Comparison of ENCODE assay signal across 1 cellular context in the genomic region with DNA sequence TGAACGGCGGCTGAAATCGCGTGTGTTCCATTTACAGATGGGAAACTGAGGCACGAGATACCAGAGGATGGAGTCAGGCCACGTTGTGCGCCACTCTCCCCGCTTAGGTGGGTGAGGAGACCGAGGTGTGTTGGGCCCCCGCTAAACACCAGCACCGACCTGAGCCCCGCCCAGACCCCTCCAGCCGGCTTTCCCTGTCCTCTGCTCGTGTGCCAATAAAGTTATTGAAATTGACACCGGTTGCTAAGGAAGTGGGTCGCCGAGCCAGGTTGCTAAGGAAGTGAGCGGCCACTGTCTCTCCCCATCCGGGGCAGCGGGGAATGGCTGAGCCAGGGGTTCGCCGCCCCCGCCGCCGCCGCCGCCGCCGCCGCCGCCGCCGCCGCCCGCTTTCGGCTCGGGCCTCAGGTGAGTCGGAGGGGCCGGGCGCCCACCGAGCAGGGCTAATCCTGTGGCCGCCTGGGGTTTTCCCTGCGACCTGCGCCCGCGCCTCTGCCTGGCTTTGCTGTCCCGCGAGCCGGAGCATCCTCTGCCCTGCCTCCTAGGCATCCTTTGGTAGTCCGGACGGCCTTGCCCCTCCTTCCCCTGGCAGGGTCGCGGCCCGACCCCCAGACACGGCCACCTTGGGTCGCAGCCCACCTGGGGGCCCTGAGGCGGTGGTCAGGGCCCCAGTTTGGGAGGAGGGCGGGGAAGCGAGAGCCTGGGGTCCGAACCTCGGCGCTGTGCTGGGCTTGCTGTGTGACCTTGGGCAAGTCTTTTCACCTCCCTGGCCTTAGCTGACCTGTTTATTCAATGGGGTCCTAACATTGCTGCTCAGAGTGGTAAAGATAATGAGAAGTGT.
A peak's percentile ranks its signal among the peaks of the same experiment; 100 is the strongest.
TF ChIP-seq lines count a peak whose summit lies in the region.

A gene (plus strand): TSS at position 291 of the 838 bp plus-strand sequence. CDS start 32,127 bp downstream, outside the sequence.

TF ChIP-seq in HepG2, 621 proteins besides CTCF, POLR2A, EP300 and RAD21 (continued from another document and continues in another):
- TF ChIP-seq, protein P1, sequence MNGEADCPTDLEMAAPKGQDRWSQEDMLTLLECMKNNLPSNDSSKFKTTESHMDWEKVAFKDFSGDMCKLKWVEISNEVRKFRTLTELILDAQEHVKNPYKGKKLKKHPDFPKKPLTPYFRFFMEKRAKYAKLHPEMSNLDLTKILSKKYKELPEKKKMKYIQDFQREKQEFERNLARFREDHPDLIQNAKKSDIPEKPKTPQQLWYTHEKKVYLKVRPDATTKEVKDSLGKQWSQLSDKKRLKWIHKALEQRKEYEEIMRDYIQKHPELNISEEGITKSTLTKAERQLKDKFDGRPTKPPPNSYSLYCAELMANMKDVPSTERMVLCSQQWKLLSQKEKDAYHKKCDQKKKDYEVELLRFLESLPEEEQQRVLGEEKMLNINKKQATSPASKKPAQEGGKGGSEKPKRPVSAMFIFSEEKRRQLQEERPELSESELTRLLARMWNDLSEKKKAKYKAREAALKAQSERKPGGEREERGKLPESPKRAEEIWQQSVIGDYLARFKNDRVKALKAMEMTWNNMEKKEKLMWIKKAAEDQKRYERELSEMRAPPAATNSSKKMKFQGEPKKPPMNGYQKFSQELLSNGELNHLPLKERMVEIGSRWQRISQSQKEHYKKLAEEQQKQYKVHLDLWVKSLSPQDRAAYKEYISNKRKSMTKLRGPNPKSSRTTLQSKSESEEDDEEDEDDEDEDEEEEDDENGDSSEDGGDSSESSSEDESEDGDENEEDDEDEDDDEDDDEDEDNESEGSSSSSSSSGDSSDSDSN (CRISPR knock-in tag; IDR thresholded peaks at IDR 0.05) = peak; percentile 61; the same call in 1 of the 2 replicates
- TF ChIP-seq TBP (CRISPR knock-in tag; IDR thresholded peaks at IDR 0.05) = no peak
- TF ChIP-seq HOXA7 (CRISPR knock-in tag; IDR thresholded peaks at IDR 0.05) = no peak
- TF ChIP-seq, protein P2, sequence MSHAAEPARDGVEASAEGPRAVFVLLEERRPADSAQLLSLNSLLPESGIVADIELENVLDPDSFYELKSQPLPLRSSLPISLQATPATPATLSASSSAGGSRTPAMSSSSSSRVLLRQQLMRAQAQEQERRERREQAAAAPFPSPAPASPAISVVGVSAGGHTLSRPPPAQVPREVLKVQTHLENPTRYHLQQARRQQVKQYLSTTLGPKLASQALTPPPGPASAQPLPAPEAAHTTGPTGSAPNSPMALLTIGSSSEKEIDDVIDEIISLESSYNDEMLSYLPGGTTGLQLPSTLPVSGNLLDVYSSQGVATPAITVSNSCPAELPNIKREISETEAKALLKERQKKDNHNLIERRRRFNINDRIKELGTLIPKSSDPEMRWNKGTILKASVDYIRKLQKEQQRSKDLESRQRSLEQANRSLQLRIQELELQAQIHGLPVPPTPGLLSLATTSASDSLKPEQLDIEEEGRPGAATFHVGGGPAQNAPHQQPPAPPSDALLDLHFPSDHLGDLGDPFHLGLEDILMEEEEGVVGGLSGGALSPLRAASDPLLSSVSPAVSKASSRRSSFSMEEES (CRISPR knock-in tag; IDR thresholded peaks at IDR 0.05) = no peak
- TF ChIP-seq ZNF674 (CRISPR knock-in tag; IDR thresholded peaks at IDR 0.05; ENCODE audit: low read depth) = no peak
- no peak for TF ChIP-seq ZNF564 (CRISPR knock-in tag; IDR thresholded peaks at IDR 0.05)
- TF ChIP-seq, protein P3, sequence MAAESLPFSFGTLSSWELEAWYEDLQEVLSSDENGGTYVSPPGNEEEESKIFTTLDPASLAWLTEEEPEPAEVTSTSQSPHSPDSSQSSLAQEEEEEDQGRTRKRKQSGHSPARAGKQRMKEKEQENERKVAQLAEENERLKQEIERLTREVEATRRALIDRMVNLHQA (CRISPR knock-in tag; IDR thresholded peaks at IDR 0.05) = no peak
- TF ChIP-seq ZFYVE20 (CRISPR knock-in tag; IDR thresholded peaks at IDR 0.05; ENCODE audit: borderline replicate concordance, low read depth) = no peak
- TF ChIP-seq CREB1 (IDR thresholded peaks at IDR 0.05) = peak; percentile 24; the same call in 1 of the 2 replicates
- TF ChIP-seq CREB1 (CRISPR knock-in tag; IDR thresholded peaks at IDR 0.05) = no peak
- TF ChIP-seq, protein P4, sequence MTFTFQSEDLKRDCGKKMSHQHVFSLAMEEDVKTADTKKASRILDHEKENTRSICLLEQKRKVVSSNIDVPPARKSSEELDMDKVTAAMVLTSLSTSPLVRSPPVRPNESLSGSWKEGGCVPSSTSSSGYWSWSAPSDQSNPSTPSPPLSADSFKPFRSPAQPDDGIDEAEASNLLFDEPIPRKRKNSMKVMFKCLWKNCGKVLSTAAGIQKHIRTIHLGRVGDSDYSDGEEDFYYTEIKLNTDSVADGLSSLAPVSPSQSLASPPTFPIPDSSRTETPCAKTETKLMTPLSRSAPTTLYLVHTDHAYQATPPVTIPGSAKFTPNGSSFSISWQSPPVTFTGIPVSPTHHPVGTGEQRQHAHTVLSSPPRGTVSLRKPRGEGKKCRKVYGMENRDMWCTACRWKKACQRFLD (CRISPR knock-in tag; IDR thresholded peaks at IDR 0.05; ENCODE audit: borderline replicate concordance) = peak; percentile 70; the same call in 1 of the 2 replicates
- peak; percentile 15; the same call in 1 of the 2 replicates for TF ChIP-seq ZNF652 (CRISPR knock-in tag; IDR thresholded peaks at IDR 0.05; ENCODE audit: borderline replicate concordance, low read depth)
- TF ChIP-seq CHD4 (IDR thresholded peaks at IDR 0.05; ENCODE audit: borderline replicate concordance, low read length) = peak; percentile 76; the same call in 1 of the 2 replicates
- TF ChIP-seq, protein P5, sequence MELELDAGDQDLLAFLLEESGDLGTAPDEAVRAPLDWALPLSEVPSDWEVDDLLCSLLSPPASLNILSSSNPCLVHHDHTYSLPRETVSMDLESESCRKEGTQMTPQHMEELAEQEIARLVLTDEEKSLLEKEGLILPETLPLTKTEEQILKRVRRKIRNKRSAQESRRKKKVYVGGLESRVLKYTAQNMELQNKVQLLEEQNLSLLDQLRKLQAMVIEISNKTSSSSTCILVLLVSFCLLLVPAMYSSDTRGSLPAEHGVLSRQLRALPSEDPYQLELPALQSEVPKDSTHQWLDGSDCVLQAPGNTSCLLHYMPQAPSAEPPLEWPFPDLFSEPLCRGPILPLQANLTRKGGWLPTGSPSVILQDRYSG (CRISPR knock-in tag; IDR thresholded peaks at IDR 0.05) = peak; percentile 79; the same call in 1 of the 2 replicates
- TF ChIP-seq, protein P6, sequence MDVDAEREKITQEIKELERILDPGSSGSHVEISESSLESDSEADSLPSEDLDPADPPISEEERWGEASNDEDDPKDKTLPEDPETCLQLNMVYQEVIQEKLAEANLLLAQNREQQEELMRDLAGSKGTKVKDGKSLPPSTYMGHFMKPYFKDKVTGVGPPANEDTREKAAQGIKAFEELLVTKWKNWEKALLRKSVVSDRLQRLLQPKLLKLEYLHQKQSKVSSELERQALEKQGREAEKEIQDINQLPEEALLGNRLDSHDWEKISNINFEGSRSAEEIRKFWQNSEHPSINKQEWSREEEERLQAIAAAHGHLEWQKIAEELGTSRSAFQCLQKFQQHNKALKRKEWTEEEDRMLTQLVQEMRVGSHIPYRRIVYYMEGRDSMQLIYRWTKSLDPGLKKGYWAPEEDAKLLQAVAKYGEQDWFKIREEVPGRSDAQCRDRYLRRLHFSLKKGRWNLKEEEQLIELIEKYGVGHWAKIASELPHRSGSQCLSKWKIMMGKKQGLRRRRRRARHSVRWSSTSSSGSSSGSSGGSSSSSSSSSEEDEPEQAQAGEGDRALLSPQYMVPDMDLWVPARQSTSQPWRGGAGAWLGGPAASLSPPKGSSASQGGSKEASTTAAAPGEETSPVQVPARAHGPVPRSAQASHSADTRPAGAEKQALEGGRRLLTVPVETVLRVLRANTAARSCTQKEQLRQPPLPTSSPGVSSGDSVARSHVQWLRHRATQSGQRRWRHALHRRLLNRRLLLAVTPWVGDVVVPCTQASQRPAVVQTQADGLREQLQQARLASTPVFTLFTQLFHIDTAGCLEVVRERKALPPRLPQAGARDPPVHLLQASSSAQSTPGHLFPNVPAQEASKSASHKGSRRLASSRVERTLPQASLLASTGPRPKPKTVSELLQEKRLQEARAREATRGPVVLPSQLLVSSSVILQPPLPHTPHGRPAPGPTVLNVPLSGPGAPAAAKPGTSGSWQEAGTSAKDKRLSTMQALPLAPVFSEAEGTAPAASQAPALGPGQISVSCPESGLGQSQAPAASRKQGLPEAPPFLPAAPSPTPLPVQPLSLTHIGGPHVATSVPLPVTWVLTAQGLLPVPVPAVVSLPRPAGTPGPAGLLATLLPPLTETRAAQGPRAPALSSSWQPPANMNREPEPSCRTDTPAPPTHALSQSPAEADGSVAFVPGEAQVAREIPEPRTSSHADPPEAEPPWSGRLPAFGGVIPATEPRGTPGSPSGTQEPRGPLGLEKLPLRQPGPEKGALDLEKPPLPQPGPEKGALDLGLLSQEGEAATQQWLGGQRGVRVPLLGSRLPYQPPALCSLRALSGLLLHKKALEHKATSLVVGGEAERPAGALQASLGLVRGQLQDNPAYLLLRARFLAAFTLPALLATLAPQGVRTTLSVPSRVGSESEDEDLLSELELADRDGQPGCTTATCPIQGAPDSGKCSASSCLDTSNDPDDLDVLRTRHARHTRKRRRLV (CRISPR knock-in tag; IDR thresholded peaks at IDR 0.05) = no peak
- TF ChIP-seq ZNF747 (CRISPR knock-in tag; IDR thresholded peaks at IDR 0.05; ENCODE audit: borderline replicate concordance) = peak; percentile 84; the same call in 1 of the 2 replicates
- TF ChIP-seq, protein P7, sequence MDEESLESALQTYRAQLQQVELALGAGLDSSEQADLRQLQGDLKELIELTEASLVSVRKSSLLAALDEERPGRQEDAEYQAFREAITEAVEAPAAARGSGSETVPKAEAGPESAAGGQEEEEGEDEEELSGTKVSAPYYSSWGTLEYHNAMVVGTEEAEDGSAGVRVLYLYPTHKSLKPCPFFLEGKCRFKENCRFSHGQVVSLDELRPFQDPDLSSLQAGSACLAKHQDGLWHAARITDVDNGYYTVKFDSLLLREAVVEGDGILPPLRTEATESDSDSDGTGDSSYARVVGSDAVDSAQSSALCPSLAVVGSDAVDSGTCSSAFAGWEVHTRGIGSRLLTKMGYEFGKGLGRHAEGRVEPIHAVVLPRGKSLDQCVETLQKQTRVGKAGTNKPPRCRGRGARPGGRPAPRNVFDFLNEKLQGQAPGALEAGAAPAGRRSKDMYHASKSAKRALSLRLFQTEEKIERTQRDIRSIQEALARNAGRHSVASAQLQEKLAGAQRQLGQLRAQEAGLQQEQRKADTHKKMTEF (CRISPR knock-in tag; IDR thresholded peaks at IDR 0.05) = peak; percentile 76
- TF ChIP-seq, protein P8, sequence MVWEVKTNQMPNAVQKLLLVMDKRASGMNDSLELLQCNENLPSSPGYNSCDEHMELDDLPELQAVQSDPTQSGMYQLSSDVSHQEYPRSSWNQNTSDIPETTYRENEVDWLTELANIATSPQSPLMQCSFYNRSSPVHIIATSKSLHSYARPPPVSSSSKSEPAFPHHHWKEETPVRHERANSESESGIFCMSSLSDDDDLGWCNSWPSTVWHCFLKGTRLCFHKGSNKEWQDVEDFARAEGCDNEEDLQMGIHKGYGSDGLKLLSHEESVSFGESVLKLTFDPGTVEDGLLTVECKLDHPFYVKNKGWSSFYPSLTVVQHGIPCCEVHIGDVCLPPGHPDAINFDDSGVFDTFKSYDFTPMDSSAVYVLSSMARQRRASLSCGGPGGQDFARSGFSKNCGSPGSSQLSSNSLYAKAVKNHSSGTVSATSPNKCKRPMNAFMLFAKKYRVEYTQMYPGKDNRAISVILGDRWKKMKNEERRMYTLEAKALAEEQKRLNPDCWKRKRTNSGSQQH (CRISPR knock-in tag; IDR thresholded peaks at IDR 0.05; ENCODE audit: low read depth) = peak; percentile 88
- TF ChIP-seq NCOA2 (CRISPR knock-in tag; IDR thresholded peaks at IDR 0.05) = peak; percentile 10; the same call in 1 of the 2 replicates
- TF ChIP-seq TAF1 (CRISPR knock-in tag; IDR thresholded peaks at IDR 0.05) = 0 out of 2 replicates have a peak, but pooled peaks have one; percentile 21
- peak; percentile 89; the same call in 1 of the 2 replicates for TF ChIP-seq IRF2 (CRISPR knock-in tag; IDR thresholded peaks at IDR 0.05)
- peak; percentile 61; the same call in 1 of the 2 replicates for TF ChIP-seq RXRA (CRISPR knock-in tag; IDR thresholded peaks at IDR 0.05)
- TF ChIP-seq, protein P9, sequence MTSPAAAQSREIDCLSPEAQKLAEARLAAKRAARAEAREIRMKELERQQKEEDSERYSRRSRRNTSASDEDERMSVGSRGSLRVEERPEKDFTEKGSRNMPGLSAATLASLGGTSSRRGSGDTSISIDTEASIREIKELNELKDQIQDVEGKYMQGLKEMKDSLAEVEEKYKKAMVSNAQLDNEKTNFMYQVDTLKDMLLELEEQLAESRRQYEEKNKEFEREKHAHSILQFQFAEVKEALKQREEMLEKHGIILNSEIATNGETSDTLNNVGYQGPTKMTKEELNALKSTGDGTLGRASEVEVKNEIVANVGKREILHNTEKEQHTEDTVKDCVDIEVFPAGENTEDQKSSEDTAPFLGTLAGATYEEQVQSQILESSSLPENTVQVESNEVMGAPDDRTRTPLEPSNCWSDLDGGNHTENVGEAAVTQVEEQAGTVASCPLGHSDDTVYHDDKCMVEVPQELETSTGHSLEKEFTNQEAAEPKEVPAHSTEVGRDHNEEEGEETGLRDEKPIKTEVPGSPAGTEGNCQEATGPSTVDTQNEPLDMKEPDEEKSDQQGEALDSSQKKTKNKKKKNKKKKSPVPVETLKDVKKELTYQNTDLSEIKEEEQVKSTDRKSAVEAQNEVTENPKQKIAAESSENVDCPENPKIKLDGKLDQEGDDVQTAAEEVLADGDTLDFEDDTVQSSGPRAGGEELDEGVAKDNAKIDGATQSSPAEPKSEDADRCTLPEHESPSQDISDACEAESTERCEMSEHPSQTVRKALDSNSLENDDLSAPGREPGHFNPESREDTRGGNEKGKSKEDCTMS (CRISPR knock-in tag; conservative IDR thresholded peaks at IDR 0.05) = 0 out of 2 replicates have a peak, but pooled peaks have one; percentile 48
- TF ChIP-seq, protein P10, sequence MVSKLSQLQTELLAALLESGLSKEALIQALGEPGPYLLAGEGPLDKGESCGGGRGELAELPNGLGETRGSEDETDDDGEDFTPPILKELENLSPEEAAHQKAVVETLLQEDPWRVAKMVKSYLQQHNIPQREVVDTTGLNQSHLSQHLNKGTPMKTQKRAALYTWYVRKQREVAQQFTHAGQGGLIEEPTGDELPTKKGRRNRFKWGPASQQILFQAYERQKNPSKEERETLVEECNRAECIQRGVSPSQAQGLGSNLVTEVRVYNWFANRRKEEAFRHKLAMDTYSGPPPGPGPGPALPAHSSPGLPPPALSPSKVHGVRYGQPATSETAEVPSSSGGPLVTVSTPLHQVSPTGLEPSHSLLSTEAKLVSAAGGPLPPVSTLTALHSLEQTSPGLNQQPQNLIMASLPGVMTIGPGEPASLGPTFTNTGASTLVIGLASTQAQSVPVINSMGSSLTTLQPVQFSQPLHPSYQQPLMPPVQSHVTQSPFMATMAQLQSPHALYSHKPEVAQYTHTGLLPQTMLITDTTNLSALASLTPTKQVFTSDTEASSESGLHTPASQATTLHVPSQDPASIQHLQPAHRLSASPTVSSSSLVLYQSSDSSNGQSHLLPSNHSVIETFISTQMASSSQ (IDR thresholded peaks at IDR 0.05; ENCODE audit: low read depth) = peak; percentile 57; the same call in 1 of the 2 replicates
- TF ChIP-seq, protein P10 (CRISPR knock-in tag; IDR thresholded peaks at IDR 0.05; ENCODE audit: borderline replicate concordance) = peak; percentile 51; the same call in 1 of the 2 replicates
- TF ChIP-seq ZMYM2 (CRISPR knock-in tag; IDR thresholded peaks at IDR 0.05) = peak; percentile 68; the same call in 1 of the 2 replicates
